12 cellular contexts compared by ENCODE assay signal in the genomic region with DNA sequence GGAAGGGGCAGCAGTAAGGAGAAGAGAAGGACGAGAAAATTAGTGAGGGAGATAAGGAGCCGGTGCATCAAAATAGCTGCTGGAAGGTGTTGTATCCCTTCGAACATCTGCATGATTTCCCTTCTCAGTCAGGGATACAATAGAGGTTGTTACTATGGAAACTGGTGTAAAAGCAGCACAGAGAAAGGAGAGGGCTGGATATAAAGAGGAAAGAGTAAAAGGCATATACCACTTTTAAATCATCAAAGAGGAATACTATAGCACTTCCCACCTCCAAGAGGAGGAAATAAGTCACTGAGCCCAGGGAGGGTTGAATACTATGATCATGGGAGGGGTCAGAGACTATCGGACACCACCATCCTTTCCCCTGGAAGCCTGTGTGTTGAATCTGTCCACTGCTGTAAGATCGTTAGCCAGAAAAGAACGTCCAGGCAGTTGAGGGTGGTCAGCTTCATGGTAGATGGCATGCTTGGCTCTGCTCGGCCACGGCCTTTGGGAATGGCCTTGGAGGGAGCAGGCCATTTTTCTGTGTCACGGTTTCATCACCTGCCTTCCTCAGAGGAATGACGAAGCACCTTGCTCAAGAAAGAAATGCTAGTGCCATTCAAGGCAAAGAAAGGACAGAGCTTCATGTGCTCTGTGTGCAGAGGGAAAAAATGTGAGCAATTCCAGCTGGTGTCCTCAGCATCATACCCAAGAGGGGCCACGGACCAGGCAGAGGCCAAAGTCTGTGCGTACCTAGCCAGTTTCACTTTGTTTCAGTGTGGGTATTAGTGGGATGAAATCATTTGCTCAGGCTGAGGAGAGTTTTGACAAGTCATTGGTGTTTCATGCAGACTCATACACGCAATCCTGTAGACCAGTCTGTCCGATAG.
A peak's percentile ranks its signal among the peaks of the same experiment; 100 is the strongest.
DNase-seq lines count a peak whose midpoint lies in the region; TF ChIP-seq lines count a peak whose summit lies in the region.
"Had no signal": no experiment of that assay in that cellular context is flagged by ENCODE, and none has a peak within 500 bp of the region (broad histone marks: within the 10 kb centered on the region; RNA-seq: fewer than 3 reads in every experiment).

No MANE protein-coding gene starts in this region.

- no peaks in the 10 kb centered on the region for H3K36me3 ChIP-seq in smooth muscle cell (ENCODE audit: low read depth)
- no peaks in the 10 kb centered on the region for H3K36me3 ChIP-seq in brain microvascular endothelial cell (replicated peaks)
- no peaks in the 10 kb centered on the region for H3K36me3 ChIP-seq in Karpas-422 (ENCODE audit: insufficient read depth, low read length)

- POLR2A ChIA-PET in RWPE1 (lab: Yijun Ruan, JAX; ENCODE audit: low non-redundant PET), result no interaction called here

- H3K4me3 ChIP-seq in smooth muscle cell (no peak overlapping the region), brain microvascular endothelial cell (ENCODE audit: low read depth, low read length) (no peak overlapping the region), Karpas-422 (ENCODE audit: low read length) (no peak overlapping the region)

- H3K27me3 ChIP-seq in layer of hippocampus (ENCODE audit: control insufficient read depth, insufficient read depth, low read length) (no peaks in the 10 kb centered on the region), smooth muscle cell (ENCODE audit: low read depth) (no peaks in the 10 kb centered on the region), brain microvascular endothelial cell (replicated peaks) (no peaks in the 10 kb centered on the region), Karpas-422 (ENCODE audit: low read length) (no peaks in the 10 kb centered on the region)

- H3K27ac ChIP-seq in RWPE1, result peak overlapping the region; percentile 85
- peak overlapping the region; percentile 88 for H3K27ac ChIP-seq in layer of hippocampus (ENCODE audit: low read depth, low read length)
- peak overlapping the region; percentile 88 for H3K27ac ChIP-seq in smooth muscle cell (ENCODE audit: low read depth)
- H3K27ac ChIP-seq in brain microvascular endothelial cell, result no peak overlapping the region
- H3K27ac ChIP-seq in Karpas-422 (ENCODE audit: low read length), result no peak overlapping the region

- H3K9me2 ChIP-seq in Karpas-422 (replicated peaks; ENCODE audit: insufficient read depth, low read length), result no peaks in the 10 kb centered on the region

- TF ChIP-seq CTCF in RWPE1 (conservative IDR thresholded peaks at IDR 0.05; ENCODE audit: low read depth), result no peak
- no peak for TF ChIP-seq CTCF in smooth muscle cell (IDR thresholded peaks at IDR 0.05; ENCODE audit: borderline replicate concordance, insufficient read depth, poor library complexity, severe bottlenecking)
- TF ChIP-seq CTCF in brain microvascular endothelial cell (IDR thresholded peaks at IDR 0.05; ENCODE audit: low read depth, low read length, missing control alignments), result no peak

- WGBS in smooth muscle cell (ENCODE audit: low lambda C conversion rate), result 89% methylated on average over 14 of the region's 14 CpGs

- H3K4me1 ChIP-seq in smooth muscle cell (ENCODE audit: low read depth) (peaks cover 14% of the 10 kb centered on the region), Karpas-422 (ENCODE audit: low read length) (no peaks in the 10 kb centered on the region)

- H3K79me2 ChIP-seq in smooth muscle cell (ENCODE audit: low read depth) (no peaks in the 10 kb centered on the region), Karpas-422 (ENCODE audit: low read length) (no peaks in the 10 kb centered on the region)

- no peak overlapping the region for H3K9ac ChIP-seq in smooth muscle cell (ENCODE audit: low read depth)
- H3K9ac ChIP-seq in Karpas-422 (ENCODE audit: low read length), result no peak overlapping the region

- in situ Hi-C loops in brain microvascular endothelial cell (cut with HindIII; ENCODE audit: low pct_ligation_motif_present, low sequenced_read_pairs), result no loop called here

- H2AFZ ChIP-seq in smooth muscle cell (ENCODE audit: low read depth) (no peak overlapping the region), Karpas-422 (ENCODE audit: low read length) (no peak overlapping the region)

- H3K4me2 ChIP-seq in smooth muscle cell (no peak overlapping the region), Karpas-422 (ENCODE audit: low read depth, low read length, poor library complexity, severe bottlenecking) (no peak overlapping the region)

- peaks cover 15% of the 10 kb centered on the region for H3F3A ChIP-seq in smooth muscle cell (ENCODE audit: low read depth)

- CTCF ChIA-PET in RWPE1 (lab: Yijun Ruan, JAX), result no interaction called here

- DNase-seq in NCI-H1092 treated with DMSO at 0.1 percent for 48 hours (lab: John Stamatoyannopoulos, UW) (peak; percentile 76), NCI-H1092 (lab: John Stamatoyannopoulos, UW) (no peak), RWPE1 (ENCODE audit: low spot score) (no peak), smooth muscle cell (lab: John Stamatoyannopoulos, UW; ENCODE audit: unreplicated experiment) (no peak), brain microvascular endothelial cell (no peak), Karpas-422 (no peak), NCI-H1930 (lab: John Stamatoyannopoulos, UW) (no peak)
- DNase-seq: activated B cell treated with CpG ODN at 0.5 μM for 24 hours; central memory CD4-positive, alpha-beta T cell; immature natural killer cell; stimulated activated CD4-positive, alpha-beta T cell treated with anti-CD3 and anti-CD28 coated beads, Interleukin-4, amount 100 ng/mL, for 24 hours had no signal

- no peaks in the 10 kb centered on the region for H4K20me1 ChIP-seq in smooth muscle cell (ENCODE audit: low read depth)
- H4K20me1 ChIP-seq in Karpas-422 (ENCODE audit: insufficient read depth, low read depth, low read length), result no peaks in the 10 kb centered on the region

- no peaks in the 10 kb centered on the region for H3K9me3 ChIP-seq in smooth muscle cell (replicated peaks; ENCODE audit: low read depth)
- no peaks in the 10 kb centered on the region for H3K9me3 ChIP-seq in Karpas-422 (ENCODE audit: low read length)

Comparison
In these comparisons a context has a peak if more than half of its experiments do, and no peak if none do; other contexts are left out.
1. H3K27ac ChIP-seq: peak in RWPE1 (single experiment), layer of hippocampus (single experiment) and smooth muscle cell (single experiment); none in brain microvascular endothelial cell (single experiment) and Karpas-422 (single experiment).